Comparison of ENCODE assay signal across 24 cellular contexts in the genomic region with DNA sequence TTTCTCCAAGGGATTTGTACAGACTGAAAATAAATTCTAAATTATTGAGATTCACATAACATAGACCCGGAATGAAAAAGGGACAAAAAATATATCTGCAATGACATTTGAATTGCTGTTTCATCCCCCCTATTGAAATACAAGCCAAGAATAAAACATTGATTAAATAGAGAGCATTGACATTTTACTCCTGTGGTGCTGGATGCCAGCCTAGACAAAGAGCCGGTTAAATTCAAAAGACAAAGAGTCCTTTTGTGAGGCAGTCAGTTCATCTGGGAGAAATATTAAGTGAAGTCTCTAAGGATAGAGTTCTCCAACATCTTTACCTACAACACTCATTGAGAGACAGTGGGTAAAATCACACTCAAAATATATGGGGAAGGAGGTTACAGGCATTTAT.
"Had no signal": no experiment of that assay in that cellular context is flagged by ENCODE, and none has a peak within 500 bp of the region (broad histone marks: within the 10 kb centered on the region; RNA-seq: fewer than 3 reads in every experiment).

No MANE protein-coding gene starts in this region.

- H3K27ac Mint-ChIP-seq: activated CD4-positive, alpha-beta memory T cell treated with anti-CD3 and anti-CD28 coated beads for 36 hours; activated naive CD8-positive, alpha-beta T cell treated with anti-CD3 and anti-CD28 coated beads for 36 hours; stimulated activated naive B cell treated with anti-CD40 and anti-IgM and Interleukin-4, amounts not matched to agents 10 μg/mL and 1 μg/mL and 100 μg/mL, for 72 hours; T-helper 17 cell; type B pancreatic cell had no signal

- H3K36me3 Mint-ChIP-seq: activated CD4-positive, alpha-beta memory T cell treated with anti-CD3 and anti-CD28 coated beads for 36 hours; activated naive CD8-positive, alpha-beta T cell treated with anti-CD3 and anti-CD28 coated beads for 36 hours; stimulated activated naive B cell treated with anti-CD40 and anti-IgM and Interleukin-4, amounts not matched to agents 10 μg/mL and 1 μg/mL and 100 μg/mL, for 72 hours; type B pancreatic cell had no signal

- H3K4me3 ChIP-seq: breast epithelium, coronary artery, left ventricle myocardium inferior, thoracic aorta, vagina had no signal

- H3K27me3 Mint-ChIP-seq: activated CD4-positive, alpha-beta memory T cell treated with anti-CD3 and anti-CD28 coated beads for 36 hours; activated naive CD8-positive, alpha-beta T cell treated with anti-CD3 and anti-CD28 coated beads for 36 hours; central memory CD8-positive, alpha-beta T cell; stimulated activated naive B cell treated with anti-CD40 and anti-IgM and Interleukin-4, amounts not matched to agents 10 μg/mL and 1 μg/mL and 100 μg/mL, for 72 hours; T-helper 17 cell; type B pancreatic cell had no signal

- H3K4me1 ChIP-seq: breast epithelium, foreskin keratinocyte had no signal

- DNase-seq: activated CD4-positive, alpha-beta memory T cell treated with anti-CD3 and anti-CD28 coated beads for 36 hours; activated CD4-positive, alpha-beta T cell treated with anti-CD3 and anti-CD28 coated beads for 48 hours; activated CD4-positive, CD25-positive, alpha-beta regulatory T cell; activated naive CD4-positive, alpha-beta T cell treated with Interleukin-2 at 50 U/mL for 16 hours; activated naive CD8-positive, alpha-beta T cell treated with anti-CD3 and anti-CD28 coated beads for 36 hours; activated T-cell treated with anti-CD3 and anti-CD28 coated beads, Interleukin-2, amount 50 U/mL, for 48 hours; erythroblast; foreskin keratinocyte; glutamatergic neuron; hippocampal formation; kidney glomerular epithelial cell; left ventricle myocardium inferior; nephron progenitor cell; stimulated activated CD4-positive, alpha-beta T cell treated with anti-CD3 and anti-CD28 coated beads, Interleukin-2, amount 100 ng/mL, for 48 hours; stimulated activated CD8-positive, alpha-beta memory T cell treated with anti-CD3 and anti-CD28 coated beads, Interleukin-4, amount 100 ng/mL, for 48 hours; stimulated activated naive B cell treated with anti-CD40 and anti-IgM and Interleukin-4, amounts not matched to agents 10 μg/mL and 1 μg/mL and 100 μg/mL, for 72 hours; T-helper 17 cell had no signal

- H3K36me3 ChIP-seq: breast epithelium, left ventricle myocardium inferior, thoracic aorta, vagina had no signal

- H3K27me3 ChIP-seq: breast epithelium, foreskin keratinocyte, vagina had no signal

- H3K4me1 Mint-ChIP-seq: activated naive CD8-positive, alpha-beta T cell treated with anti-CD3 and anti-CD28 coated beads for 36 hours; central memory CD8-positive, alpha-beta T cell; stimulated activated naive B cell treated with anti-CD40 and anti-IgM and Interleukin-4, amounts not matched to agents 10 μg/mL and 1 μg/mL and 100 μg/mL, for 72 hours; T-helper 17 cell had no signal

- H3K9me3 ChIP-seq: breast epithelium, left ventricle myocardium inferior, thoracic aorta, vagina had no signal

- H3K4me3 Mint-ChIP-seq: activated CD4-positive, alpha-beta memory T cell treated with anti-CD3 and anti-CD28 coated beads for 36 hours; activated naive CD8-positive, alpha-beta T cell treated with anti-CD3 and anti-CD28 coated beads for 36 hours; central memory CD8-positive, alpha-beta T cell; nephron progenitor cell; stimulated activated naive B cell treated with anti-CD40 and anti-IgM and Interleukin-4, amounts not matched to agents 10 μg/mL and 1 μg/mL and 100 μg/mL, for 72 hours; T-helper 17 cell; type B pancreatic cell had no signal

- FAIRE-seq: endometrium had no signal
